ENCODE assay signal across 8 cellular contexts in genomic region chr10:110569120-110569519, GRCh38. TPM values are rescaled to one million over a fixed set of nuclear protein-coding genes. Genes with fewer than 3 reads are reported as not detected.
DNase-seq lines count a peak whose midpoint lies in the region; ATAC-seq and TF ChIP-seq lines count a peak whose summit lies in the region.

No MANE protein-coding gene starts in this region.

- ATAC-seq in natural killer cell treated with Interleukin-12 subunit alpha and Interleukin-12 subunit beta and Interleukin-15 and Interleukin-18, amount 100 ng/mL, for 72 hours: no peak
- ATAC-seq in GM21723 (IDR thresholded peaks at IDR 0.05; ENCODE audit: unreplicated experiment) (no peak), GM18858 (IDR thresholded peaks at IDR 0.05; ENCODE audit: unreplicated experiment) (no peak)

- H3K36me3 ChIP-seq in MG63: peaks cover 23% of the 10 kb centered on the region

- BruUV-seq in Calu3 (replicated peaks; lab: Mats Ljungman, UMichigan): TSS peak; percentile 27

- H3K4me3 Mint-ChIP-seq in Calu3 (ENCODE audit: low read depth, unreplicated experiment) (peak overlapping the region; percentile 88), chondrocyte (ENCODE audit: unreplicated experiment) (peak overlapping the region; percentile 88)
- H3K4me3 Mint-ChIP-seq in natural killer cell treated with Interleukin-12 subunit alpha and Interleukin-12 subunit beta and Interleukin-15 and Interleukin-18, amount 100 ng/mL, for 72 hours: peak overlapping the region; percentile 95

- DNase-seq in Calu3: no peak
- no peak for DNase-seq in MG63
- no peak for DNase-seq in chondrocyte (ENCODE audit: low spot score)
- DNase-seq in natural killer cell treated with Interleukin-12 subunit alpha and Interleukin-12 subunit beta and Interleukin-15 and Interleukin-18, amount 100 ng/mL, for 72 hours (ENCODE audit: low spot score): no peak
- DNase-seq in DMS153 (lab: John Stamatoyannopoulos, UW): no peak
- no peak for DNase-seq in NCI-H2196 treated with DMSO at 0.1 percent for 48 hours (lab: John Stamatoyannopoulos, UW; ENCODE audit: unreplicated experiment)

- CTCF ChIA-PET in Calu3 (lab: Charles Lee): no interaction called here

- peaks cover 21% of the 10 kb centered on the region for H3K4me1 Mint-ChIP-seq in Calu3 (ENCODE audit: low read depth, unreplicated experiment)
- peaks cover 36% of the 10 kb centered on the region for H3K4me1 Mint-ChIP-seq in chondrocyte (ENCODE audit: low read depth)
- H3K4me1 Mint-ChIP-seq in natural killer cell treated with Interleukin-12 subunit alpha and Interleukin-12 subunit beta and Interleukin-15 and Interleukin-18, amount 100 ng/mL, for 72 hours (ENCODE audit: low read depth in 2 of 2): peaks cover 27 to 37% of the 10 kb centered on the region in 2 donors

- H3K27me3 ChIP-seq in MG63: no peaks in the 10 kb centered on the region

- H3K27ac Mint-ChIP-seq in Calu3 (ENCODE audit: unreplicated experiment): peak overlapping the region; percentile 24
- no peak overlapping the region for H3K27ac Mint-ChIP-seq in chondrocyte (ENCODE audit: unreplicated experiment)
- peak overlapping the region; percentile 88 to 91 for H3K27ac Mint-ChIP-seq in natural killer cell treated with Interleukin-12 subunit alpha and Interleukin-12 subunit beta and Interleukin-15 and Interleukin-18, amount 100 ng/mL, for 72 hours

- H3K4me3 ChIP-seq in MG63: peak overlapping the region; percentile 95

- H3K9me3 ChIP-seq in MG63: no peaks in the 10 kb centered on the region

- no peak for TF ChIP-seq CTCF in Calu3 (IDR thresholded peaks at IDR 0.05; ENCODE audit: unreplicated experiment)
- TF ChIP-seq CTCF in chondrocyte (IDR thresholded peaks at IDR 0.05): no peak

- H3K27me3 Mint-ChIP-seq in Calu3 (ENCODE audit: unreplicated experiment) (no peaks in the 10 kb centered on the region), chondrocyte (ENCODE audit: low read depth) (no peaks in the 10 kb centered on the region)
- H3K27me3 Mint-ChIP-seq in natural killer cell treated with Interleukin-12 subunit alpha and Interleukin-12 subunit beta and Interleukin-15 and Interleukin-18, amount 100 ng/mL, for 72 hours: peaks cover 4 to 7% of the 10 kb centered on the region in 2 donors

- no peaks in the 10 kb centered on the region for H3K9me3 Mint-ChIP-seq in Calu3 (ENCODE audit: low read depth, unreplicated experiment)
- no peaks in the 10 kb centered on the region for H3K9me3 Mint-ChIP-seq in chondrocyte (ENCODE audit: low read depth)
- H3K9me3 Mint-ChIP-seq in natural killer cell treated with Interleukin-12 subunit alpha and Interleukin-12 subunit beta and Interleukin-15 and Interleukin-18, amount 100 ng/mL, for 72 hours: no peaks in the 10 kb centered on the region

- intact Hi-C loops in Calu3 (cut with micrococcal nuclease; ENCODE audit: unreplicated experiment): no loop called here

- H3K36me3 Mint-ChIP-seq in Calu3 (ENCODE audit: insufficient read depth, unreplicated experiment): peaks cover 25% of the 10 kb centered on the region
- H3K36me3 Mint-ChIP-seq in chondrocyte (ENCODE audit: low read depth): no peaks in the 10 kb centered on the region
- peaks cover 10% of the 10 kb centered on the region for H3K36me3 Mint-ChIP-seq in natural killer cell treated with Interleukin-12 subunit alpha and Interleukin-12 subunit beta and Interleukin-15 and Interleukin-18, amount 100 ng/mL, for 72 hours

RNA-seq across cellular contexts. Expression of gene SMC3, which starts 1.6 kb away (rescaled TPM):
- 26.3 and 31.3 TPM in 2 replicates for total RNA-seq in Calu3 (2022)
- total RNA-seq in MG63 (2014; rRNA removed; shearing (Covaris generic); ENCODE audit: low replicate concordance): 25.4 and 43.4 TPM in 2 replicates
- 28.2 to 32.7 TPM (median 29.3 TPM) in 3 replicates for total RNA-seq in chondrocyte
- total RNA-seq in natural killer cell treated with Interleukin-12 subunit alpha and Interleukin-12 subunit beta and Interleukin-15 and Interleukin-18, amount 100 ng/mL, for 72 hours: 10 to 100 TPM; 55.2 to 56.6 TPM
